In genomic region chr11:122723576-122723975, GRCh38 we compare ENCODE assay signal across 14 cellular contexts.
DNase-seq lines count a peak whose midpoint lies in the region; ATAC-seq and TF ChIP-seq lines count a peak whose summit lies in the region.
"Had no signal": no experiment of that assay in that cellular context is flagged by ENCODE, and none has a peak within 500 bp of the region (broad histone marks: within the 10 kb centered on the region; RNA-seq: fewer than 3 reads in every experiment).

No MANE protein-coding gene starts in this region.

- H3K36me3 Mint-ChIP-seq in activated CD4-positive, alpha-beta memory T cell treated with anti-CD3 and anti-CD28 coated beads, Interleukin-2, amount 10 ng/mL, durations not matched to agents 7 days and 5 days (ENCODE audit: low read depth): peaks cover 20% of the 10 kb centered on the region
- H3K36me3 Mint-ChIP-seq in immature natural killer cell (peaks cover 0 to 5% (median 0%) of the 10 kb centered on the region in 3 donors), WTC11 (no peaks in the 10 kb centered on the region)

- H3K79me2 ChIP-seq in ACC112 (ENCODE audit: control insufficient read depth, insufficient read depth, low read length, unreplicated experiment): peaks cover 61% of the 10 kb centered on the region

- H3K9me3 Mint-ChIP-seq in activated CD4-positive, alpha-beta memory T cell treated with anti-CD3 and anti-CD28 coated beads, Interleukin-2, amount 10 ng/mL, durations not matched to agents 7 days and 5 days: no peaks in the 10 kb centered on the region
- H3K9me3 Mint-ChIP-seq in immature natural killer cell: no peaks in the 10 kb centered on the region
- H3K9me3 Mint-ChIP-seq in WTC11: no peaks in the 10 kb centered on the region

- no peak overlapping the region for H3K4me3 ChIP-seq in ACC112 (ENCODE audit: low read depth, low read length)
- H3K4me3 ChIP-seq: thoracic aorta had no signal

- DNase-seq in HT1080 (ENCODE audit: low read depth) (peak; percentile 68), immature natural killer cell (no peak), WTC11 (ENCODE audit: low spot score) (no peak)
- DNase-seq in activated CD4-positive, alpha-beta memory T cell treated with anti-CD3 and anti-CD28 coated beads, Interleukin-2, amount 10 ng/mL, durations not matched to agents 7 days and 5 days: peak; percentile 48
- DNase-seq: C1 segment of cervical spinal cord, cerebellar nuclear complex, NCI-H510A, SIG-M5 had no signal

- H2AFZ ChIP-seq in ACC112 (ENCODE audit: low read length, unreplicated experiment): no peak overlapping the region

- no peak overlapping the region for H3K4me3 Mint-ChIP-seq in activated CD4-positive, alpha-beta memory T cell treated with anti-CD3 and anti-CD28 coated beads, Interleukin-2, amount 10 ng/mL, durations not matched to agents 7 days and 5 days
- H3K4me3 Mint-ChIP-seq in immature natural killer cell: peak overlapping the region; percentile 19 to 75 (median 35)
- no peak overlapping the region for H3K4me3 Mint-ChIP-seq in WTC11

- TF ChIP-seq CTCF in WTC11 (IDR thresholded peaks at IDR 0.05): no peak

- H3K4me1 ChIP-seq in ACC112 (ENCODE audit: control insufficient read depth, insufficient read depth, low read length, unreplicated experiment): peaks cover 47% of the 10 kb centered on the region

- POLR2A ChIA-PET in activated CD4-positive, alpha-beta memory T cell treated with anti-CD3 and anti-CD28 coated beads, Interleukin-2, amount 10 ng/mL, durations not matched to agents 7 days and 5 days (lab: Charles Lee): interaction anchor here (0.9 to 6.5 kb wide), 8 partner anchors 20 to 67 kb away, joined by 3 to 52 read pairs (median 3); no protein-coding TSS in a partner anchor
- POLR2A ChIA-PET in WTC11 (lab: Charles Lee): interaction anchor here (0.6 to 0.7 kb wide), 2 partner anchors 10 to 11 kb away, joined by 3 to 4 read pairs; no protein-coding TSS in a partner anchor

- ATAC-seq in WTC11: no peak
- no peak for ATAC-seq in GM19328 (IDR thresholded peaks at IDR 0.05; ENCODE audit: unreplicated experiment)
- no peak for ATAC-seq in HG02642 (IDR thresholded peaks at IDR 0.05; ENCODE audit: poor library complexity, unreplicated experiment)
- ATAC-seq in GM21526 (IDR thresholded peaks at IDR 0.05; ENCODE audit: low FRiP score, unreplicated experiment): no peak

- H3K4me1 Mint-ChIP-seq in activated CD4-positive, alpha-beta memory T cell treated with anti-CD3 and anti-CD28 coated beads, Interleukin-2, amount 10 ng/mL, durations not matched to agents 7 days and 5 days: peaks cover 82% of the 10 kb centered on the region
- peaks cover 68 to 84% of the 10 kb centered on the region in 2 donors for H3K4me1 Mint-ChIP-seq in immature natural killer cell
- H3K4me1 Mint-ChIP-seq in WTC11: peaks cover 35% of the 10 kb centered on the region

- H3K36me3 ChIP-seq in ACC112 (ENCODE audit: insufficient read depth, low read length): no peaks in the 10 kb centered on the region
- H3K36me3 ChIP-seq: neutrophil, thoracic aorta had no signal

- peak overlapping the region; percentile 22; the same call in 1 of the 2 replicates for H3K27ac ChIP-seq in ACC112 (ENCODE audit: low read depth, low read length)
- H3K27ac ChIP-seq: neutrophil, thoracic aorta had no signal

- H3K27me3 ChIP-seq in ACC112 (ENCODE audit: insufficient read depth, low read length): no peaks in the 10 kb centered on the region
- H3K27me3 ChIP-seq: neutrophil had no signal

- H3K27ac Mint-ChIP-seq in activated CD4-positive, alpha-beta memory T cell treated with anti-CD3 and anti-CD28 coated beads, Interleukin-2, amount 10 ng/mL, durations not matched to agents 7 days and 5 days: peak overlapping the region; percentile 62
- H3K27ac Mint-ChIP-seq in immature natural killer cell (peak overlapping the region in 4 of 6 donors; percentile 12 to 47 (median 24)), WTC11 (no peak overlapping the region)

- CTCF ChIA-PET in activated CD4-positive, alpha-beta memory T cell treated with anti-CD3 and anti-CD28 coated beads, Interleukin-2, amount 10 ng/mL, durations not matched to agents 7 days and 5 days (lab: Charles Lee): interaction anchor here (0.8 to 2.2 kb wide), 6 partner anchors 16 to 68 kb away, joined by 3 to 8 read pairs (median 4); partner anchors contain the start of gene UBASH3B
- CTCF ChIA-PET in WTC11 (lab: Charles Lee): interaction anchor here (0.8 to 1.1 kb wide), 2 partner anchors 32 to 58 kb away, joined by 3 read pairs; no protein-coding TSS in a partner anchor

- H3K27me3 Mint-ChIP-seq in activated CD4-positive, alpha-beta memory T cell treated with anti-CD3 and anti-CD28 coated beads, Interleukin-2, amount 10 ng/mL, durations not matched to agents 7 days and 5 days: peaks cover 5% of the 10 kb centered on the region
- H3K27me3 Mint-ChIP-seq in immature natural killer cell (ENCODE audit: low read depth in 3 of 3): peaks cover 2 to 8% (median 3%) of the 10 kb centered on the region in 3 donors
- H3K27me3 Mint-ChIP-seq in WTC11 (ENCODE audit: low read depth): no peaks in the 10 kb centered on the region

TF ChIP-seq in WTC11, 78 proteins besides CTCF, POLR2A, EP300 and RAD21:
- TF ChIP-seq, protein P1, sequence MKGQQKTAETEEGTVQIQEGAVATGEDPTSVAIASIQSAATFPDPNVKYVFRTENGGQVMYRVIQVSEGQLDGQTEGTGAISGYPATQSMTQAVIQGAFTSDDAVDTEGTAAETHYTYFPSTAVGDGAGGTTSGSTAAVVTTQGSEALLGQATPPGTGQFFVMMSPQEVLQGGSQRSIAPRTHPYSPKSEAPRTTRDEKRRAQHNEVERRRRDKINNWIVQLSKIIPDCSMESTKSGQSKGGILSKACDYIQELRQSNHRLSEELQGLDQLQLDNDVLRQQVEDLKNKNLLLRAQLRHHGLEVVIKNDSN (CRISPR knock-in tag; IDR thresholded peaks at IDR 0.05): no peak
- TF ChIP-seq, protein P2, sequence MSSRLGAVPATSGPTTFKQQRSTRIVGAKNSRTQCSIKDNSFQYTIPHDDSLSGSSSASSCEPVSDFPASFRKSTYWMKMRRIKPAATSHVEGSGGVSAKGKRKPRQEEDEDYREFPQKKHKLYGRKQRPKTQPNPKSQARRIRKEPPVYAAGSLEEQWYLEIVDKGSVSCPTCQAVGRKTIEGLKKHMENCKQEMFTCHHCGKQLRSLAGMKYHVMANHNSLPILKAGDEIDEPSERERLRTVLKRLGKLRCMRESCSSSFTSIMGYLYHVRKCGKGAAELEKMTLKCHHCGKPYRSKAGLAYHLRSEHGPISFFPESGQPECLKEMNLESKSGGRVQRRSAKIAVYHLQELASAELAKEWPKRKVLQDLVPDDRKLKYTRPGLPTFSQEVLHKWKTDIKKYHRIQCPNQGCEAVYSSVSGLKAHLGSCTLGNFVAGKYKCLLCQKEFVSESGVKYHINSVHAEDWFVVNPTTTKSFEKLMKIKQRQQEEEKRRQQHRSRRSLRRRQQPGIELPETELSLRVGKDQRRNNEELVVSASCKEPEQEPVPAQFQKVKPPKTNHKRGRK (CRISPR knock-in tag; IDR thresholded peaks at IDR 0.05; ENCODE audit: borderline replicate concordance): no peak
- no peak for TF ChIP-seq ZBTB21 (CRISPR knock-in tag; IDR thresholded peaks at IDR 0.05; ENCODE audit: borderline replicate concordance)
- no peak for TF ChIP-seq RORB (CRISPR knock-in tag; IDR thresholded peaks at IDR 0.05)
- no peak for TF ChIP-seq SOX15 (CRISPR knock-in tag; IDR thresholded peaks at IDR 0.05)
- TF ChIP-seq, protein P3, sequence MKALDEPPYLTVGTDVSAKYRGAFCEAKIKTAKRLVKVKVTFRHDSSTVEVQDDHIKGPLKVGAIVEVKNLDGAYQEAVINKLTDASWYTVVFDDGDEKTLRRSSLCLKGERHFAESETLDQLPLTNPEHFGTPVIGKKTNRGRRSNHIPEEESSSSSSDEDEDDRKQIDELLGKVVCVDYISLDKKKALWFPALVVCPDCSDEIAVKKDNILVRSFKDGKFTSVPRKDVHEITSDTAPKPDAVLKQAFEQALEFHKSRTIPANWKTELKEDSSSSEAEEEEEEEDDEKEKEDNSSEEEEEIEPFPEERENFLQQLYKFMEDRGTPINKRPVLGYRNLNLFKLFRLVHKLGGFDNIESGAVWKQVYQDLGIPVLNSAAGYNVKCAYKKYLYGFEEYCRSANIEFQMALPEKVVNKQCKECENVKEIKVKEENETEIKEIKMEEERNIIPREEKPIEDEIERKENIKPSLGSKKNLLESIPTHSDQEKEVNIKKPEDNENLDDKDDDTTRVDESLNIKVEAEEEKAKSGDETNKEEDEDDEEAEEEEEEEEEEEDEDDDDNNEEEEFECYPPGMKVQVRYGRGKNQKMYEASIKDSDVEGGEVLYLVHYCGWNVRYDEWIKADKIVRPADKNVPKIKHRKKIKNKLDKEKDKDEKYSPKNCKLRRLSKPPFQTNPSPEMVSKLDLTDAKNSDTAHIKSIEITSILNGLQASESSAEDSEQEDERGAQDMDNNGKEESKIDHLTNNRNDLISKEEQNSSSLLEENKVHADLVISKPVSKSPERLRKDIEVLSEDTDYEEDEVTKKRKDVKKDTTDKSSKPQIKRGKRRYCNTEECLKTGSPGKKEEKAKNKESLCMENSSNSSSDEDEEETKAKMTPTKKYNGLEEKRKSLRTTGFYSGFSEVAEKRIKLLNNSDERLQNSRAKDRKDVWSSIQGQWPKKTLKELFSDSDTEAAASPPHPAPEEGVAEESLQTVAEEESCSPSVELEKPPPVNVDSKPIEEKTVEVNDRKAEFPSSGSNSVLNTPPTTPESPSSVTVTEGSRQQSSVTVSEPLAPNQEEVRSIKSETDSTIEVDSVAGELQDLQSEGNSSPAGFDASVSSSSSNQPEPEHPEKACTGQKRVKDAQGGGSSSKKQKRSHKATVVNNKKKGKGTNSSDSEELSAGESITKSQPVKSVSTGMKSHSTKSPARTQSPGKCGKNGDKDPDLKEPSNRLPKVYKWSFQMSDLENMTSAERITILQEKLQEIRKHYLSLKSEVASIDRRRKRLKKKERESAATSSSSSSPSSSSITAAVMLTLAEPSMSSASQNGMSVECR (CRISPR knock-in tag; IDR thresholded peaks at IDR 0.05; ENCODE audit: borderline replicate concordance): no peak
- no peak for TF ChIP-seq ATF6 (CRISPR knock-in tag; IDR thresholded peaks at IDR 0.05)

Comparison
In these comparisons a context has a peak if more than half of its experiments do, and no peak if none do; other contexts are left out.
1. DNase-seq: peak in HT1080 (single experiment) and activated CD4-positive, alpha-beta memory T cell treated with anti-CD3 and anti-CD28 coated beads, Interleukin-2, amount 10 ng/mL, durations not matched to agents 7 days and 5 days (single experiment); none in immature natural killer cell (0 of 3) and WTC11 (single experiment).
2. H3K4me3 Mint-ChIP-seq: peak in immature natural killer cell (5 of 5); none in activated CD4-positive, alpha-beta memory T cell treated with anti-CD3 and anti-CD28 coated beads, Interleukin-2, amount 10 ng/mL, durations not matched to agents 7 days and 5 days (single experiment) and WTC11 (single experiment).